7 cellular contexts compared by ENCODE assay signal in genomic region chr10:15370741-15371701, GRCh38. TPM values are rescaled to one million over a fixed set of nuclear protein-coding genes. Genes with fewer than 3 reads are reported as not detected.
DNase-seq lines count a peak whose midpoint lies in the region; ATAC-seq and TF ChIP-seq lines count a peak whose summit lies in the region.

Gene FAM171A1, minus strand, starts transcription at chr10:15371289. Its CDS starts 237 bp downstream, at chr10:15371052.

- DNase-seq in GM13977 (ENCODE audit: low spot score): peak; percentile 82
- peak; percentile 52 for DNase-seq in SK-N-DZ (ENCODE audit: low spot score)
- DNase-seq in glomerular visceral epithelial cell (ENCODE audit: extremely low spot score): peak; percentile 80
- DNase-seq in osteocyte (ENCODE audit: extremely low spot score, unreplicated experiment): peak; percentile 86

- H3K4me3 ChIP-seq in thymus (ENCODE audit: low read length): peak within 1 kb of the TSS; percentile 76

- no peaks in the 10 kb centered on the region for H3K9me3 ChIP-seq in thymus (ENCODE audit: control insufficient read depth)

- peaks cover 36% of the 10 kb centered on the region for H3K27me3 ChIP-seq in thymus (ENCODE audit: control insufficient read depth, insufficient read depth)

- no peak within 1 kb of the TSS for H3K27ac ChIP-seq in thymus (ENCODE audit: low read depth)

- in situ Hi-C loops in GM13977 (cut with MboI; ENCODE audit: low pct_unique_long_range_greater_than_20kb, low sequenced_read_pairs, unreplicated experiment): no loop called here

- H3K27ac Mint-ChIP-seq in activated naive CD8-positive, alpha-beta T cell: peak within 1 kb of the TSS; percentile 84
- H3K27ac Mint-ChIP-seq in osteocyte (ENCODE audit: unreplicated experiment): peak within 1 kb of the TSS; percentile 87

- peak; percentile 61 for ATAC-seq in HG02885 (IDR thresholded peaks at IDR 0.05; ENCODE audit: poor library complexity, unreplicated experiment)

- 2% methylated on average over 135 of the region's 135 CpGs for WGBS in thymus

- H3K27me3 Mint-ChIP-seq in activated naive CD8-positive, alpha-beta T cell: peaks cover 17% of the 10 kb centered on the region
- peaks cover 17% of the 10 kb centered on the region for H3K27me3 Mint-ChIP-seq in osteocyte (ENCODE audit: unreplicated experiment)

- H3K36me3 ChIP-seq in thymus (ENCODE audit: control insufficient read depth, insufficient read depth): no peaks in the 10 kb centered on the region

- TF ChIP-seq CTCF in GM13977 (IDR thresholded peaks at IDR 0.05; ENCODE audit: extremely low read depth, insufficient read depth, missing control alignments) (peak; percentile 50), osteocyte (IDR thresholded peaks at IDR 0.05) (peak; percentile 38)

- H3K4me1 Mint-ChIP-seq in activated naive CD8-positive, alpha-beta T cell (ENCODE audit: low read depth): peaks cover 8% of the 10 kb centered on the region
- peaks cover 17% of the 10 kb centered on the region for H3K4me1 Mint-ChIP-seq in osteocyte (ENCODE audit: unreplicated experiment)

- no peaks in the 10 kb centered on the region for H3K9me3 Mint-ChIP-seq in activated naive CD8-positive, alpha-beta T cell (ENCODE audit: low read depth)
- H3K9me3 Mint-ChIP-seq in osteocyte (ENCODE audit: unreplicated experiment): no peaks in the 10 kb centered on the region

- H3K4me1 ChIP-seq in thymus (ENCODE audit: control insufficient read depth, insufficient read depth, low read length): no peaks in the 10 kb centered on the region

- peak within 1 kb of the TSS; percentile 83 for H3K4me3 Mint-ChIP-seq in activated naive CD8-positive, alpha-beta T cell
- peak within 1 kb of the TSS; percentile 87 for H3K4me3 Mint-ChIP-seq in osteocyte (ENCODE audit: unreplicated experiment)

- H3K36me3 Mint-ChIP-seq in activated naive CD8-positive, alpha-beta T cell: no peaks in the 10 kb centered on the region
- no peaks in the 10 kb centered on the region for H3K36me3 Mint-ChIP-seq in osteocyte (ENCODE audit: unreplicated experiment)

RNA-seq across cellular contexts. Expression of gene FAM171A1, which starts in this region (rescaled TPM):
- 22.6 and 26.2 TPM in 2 replicates for polyA plus RNA-seq in SK-N-DZ (2014; cell fraction: cytosol; rRNA removed)
- polyA plus RNA-seq in SK-N-DZ (2014; cell fraction: nucleus; rRNA removed): 12.4 and 14.5 TPM in 2 replicates
- 30.4 and 32.9 TPM in 2 replicates for total RNA-seq in osteocyte
- 4.2 TPM for polyA plus RNA-seq in thymus
